ENCODE assay signal across 22 cellular contexts in the genomic region with DNA sequence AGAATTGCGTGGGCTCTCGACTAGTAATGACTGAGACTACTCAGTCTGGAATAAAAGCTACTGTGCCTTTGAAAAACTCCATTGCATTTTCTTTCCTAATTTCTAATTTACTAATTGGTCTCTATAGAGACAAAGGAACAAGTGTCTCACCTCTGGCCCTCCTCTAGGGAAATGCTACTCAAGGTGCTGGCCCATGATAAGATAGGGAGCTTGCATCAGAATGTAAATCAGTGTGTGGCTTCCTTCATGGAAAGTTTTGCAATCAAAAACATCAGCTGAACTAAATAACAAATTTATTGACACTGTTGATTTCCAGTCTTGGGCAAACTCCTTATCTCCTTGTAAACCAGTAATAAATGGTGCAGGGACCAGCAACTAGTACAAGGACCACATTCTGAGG.
"Had no signal": no experiment of that assay in that cellular context is flagged by ENCODE, and none has a peak within 500 bp of the region (broad histone marks: within the 10 kb centered on the region; RNA-seq: fewer than 3 reads in every experiment).

No MANE protein-coding gene starts in this region.

- H3K36me3 Mint-ChIP-seq: naive thymus-derived CD4-positive, alpha-beta T cell; natural killer cell treated with Interleukin-12 subunit alpha and Interleukin-12 subunit beta and Interleukin-15 and Interleukin-18, amount 100 ng/mL, for 72 hours; stimulated activated effector memory CD8-positive, alpha-beta T cell treated with anti-CD3 and anti-CD28 coated beads, Interleukin-12 subunit alpha, Interleukin-12 subunit beta, amount 100 ng/mL, for 72 hours had no signal

- H3K4me3 Mint-ChIP-seq: naive thymus-derived CD4-positive, alpha-beta T cell; natural killer cell treated with Interleukin-12 subunit alpha and Interleukin-12 subunit beta and Interleukin-15 and Interleukin-18, amount 100 ng/mL, for 72 hours; stimulated activated effector memory CD8-positive, alpha-beta T cell treated with anti-CD3 and anti-CD28 coated beads, Interleukin-12 subunit alpha, Interleukin-12 subunit beta, amount 100 ng/mL, for 72 hours; stimulated activated naive CD8-positive, alpha-beta T cell treated with anti-CD3 and anti-CD28 coated beads, Interleukin-15, Interleukin-2, amounts not matched to agents 100 ng/mL and 50 ng/mL, for 24 hours had no signal

- H3K9me3 ChIP-seq: left ventricle myocardium inferior, mucosa of descending colon, ovary, suprapubic skin, thoracic aorta, tibial artery, upper lobe of right lung had no signal

- H3K9me3 Mint-ChIP-seq: natural killer cell treated with Interleukin-12 subunit alpha and Interleukin-12 subunit beta and Interleukin-15 and Interleukin-18, amount 100 ng/mL, for 72 hours; stimulated activated effector memory CD8-positive, alpha-beta T cell treated with anti-CD3 and anti-CD28 coated beads, Interleukin-12 subunit alpha, Interleukin-12 subunit beta, amount 100 ng/mL, for 72 hours; stimulated activated naive CD8-positive, alpha-beta T cell treated with anti-CD3 and anti-CD28 coated beads, Interleukin-15, Interleukin-2, amounts not matched to agents 100 ng/mL and 50 ng/mL, for 24 hours had no signal

- H3K36me3 ChIP-seq: left ventricle myocardium inferior, ovary, suprapubic skin, thoracic aorta, tibial artery, upper lobe of right lung had no signal

- H3K4me1 ChIP-seq: suprapubic skin, upper lobe of right lung had no signal

- H3K4me1 Mint-ChIP-seq: naive thymus-derived CD4-positive, alpha-beta T cell; stimulated activated effector memory CD8-positive, alpha-beta T cell treated with anti-CD3 and anti-CD28 coated beads, Interleukin-12 subunit alpha, Interleukin-12 subunit beta, amount 100 ng/mL, for 72 hours had no signal

- H3K4me3 ChIP-seq: left ventricle myocardium inferior, lung, mucosa of descending colon, ovary, skin epidermis, suprapubic skin, thoracic aorta, tibial artery, upper lobe of right lung had no signal

- H3K27ac ChIP-seq: left ventricle myocardium inferior, ovary, skin epidermis, suprapubic skin, thoracic aorta, tibial artery, upper lobe of right lung had no signal

- H3K27me3 ChIP-seq: ovary, suprapubic skin, tibial artery, upper lobe of right lung had no signal

- H3K27ac Mint-ChIP-seq: naive thymus-derived CD4-positive, alpha-beta T cell; natural killer cell treated with Interleukin-12 subunit alpha and Interleukin-12 subunit beta and Interleukin-15 and Interleukin-18, amount 100 ng/mL, for 72 hours; progenitor cell of endocrine pancreas; stimulated activated effector memory CD8-positive, alpha-beta T cell treated with anti-CD3 and anti-CD28 coated beads, Interleukin-12 subunit alpha, Interleukin-12 subunit beta, amount 100 ng/mL, for 72 hours; stimulated activated naive CD8-positive, alpha-beta T cell treated with anti-CD3 and anti-CD28 coated beads, Interleukin-15, Interleukin-2, amounts not matched to agents 100 ng/mL and 50 ng/mL, for 24 hours had no signal

- H3K27me3 Mint-ChIP-seq: progenitor cell of endocrine pancreas had no signal

- DNase-seq: islet precursor cell; left ventricle myocardium inferior; midbrain; mucosa of descending colon; naive thymus-derived CD4-positive, alpha-beta T cell; ovary; retina; right cardiac atrium; stimulated activated CD4-positive, alpha-beta T cell treated with anti-CD3 and anti-CD28 coated beads, Interleukin-12 subunit alpha, Interleukin-12 subunit beta, amount 100 ng/mL, for 4 hours; stimulated activated CD4-positive, alpha-beta T cell treated with anti-CD3 and anti-CD28 coated beads, Interleukin-4, amount 100 ng/mL, for 24 hours; stimulated activated naive CD4-positive, alpha-beta T cell; tibial artery; trophoblast cell; upper lobe of right lung had no signal
